In the genomic region with DNA sequence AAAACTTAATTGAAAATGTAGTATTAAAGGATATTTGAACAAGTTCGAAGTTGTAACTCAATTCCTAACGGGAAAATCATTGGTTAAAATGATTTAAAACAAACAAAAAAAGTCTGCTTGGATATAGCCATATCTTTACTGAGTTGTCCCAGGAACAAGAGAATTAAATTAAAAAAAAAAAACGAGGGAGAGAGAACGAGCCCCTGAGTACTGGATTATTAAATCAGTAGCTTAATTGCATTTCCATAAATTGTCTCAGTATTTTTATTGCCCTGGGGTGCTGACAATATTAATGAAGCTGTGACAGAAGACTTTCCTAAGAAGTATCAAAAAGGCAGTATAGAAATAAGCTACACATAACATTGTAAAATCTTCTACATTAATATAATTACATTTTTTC, we compare ENCODE assay signal across 25 cellular contexts.
"Had no signal": no experiment of that assay in that cellular context is flagged by ENCODE, and none has a peak within 500 bp of the region (broad histone marks: within the 10 kb centered on the region; RNA-seq: fewer than 3 reads in every experiment).

No MANE protein-coding gene starts in this region.

- H3K4me3 ChIP-seq: colonic mucosa, coronary artery, dorsolateral prefrontal cortex, esophagus muscularis mucosa, esophagus squamous epithelium, gastrocnemius medialis, gastroesophageal sphincter, heart left ventricle, heart right ventricle had no signal

- H3K4me1 ChIP-seq: colonic mucosa, esophagus muscularis mucosa, esophagus squamous epithelium, foreskin keratinocyte, gastrocnemius medialis, gastroesophageal sphincter, heart left ventricle, heart right ventricle had no signal

- H3K27me3 ChIP-seq: colonic mucosa, dorsolateral prefrontal cortex, esophagus muscularis mucosa, esophagus squamous epithelium, foreskin keratinocyte, gastrocnemius medialis, gastroesophageal sphincter, heart left ventricle, heart right ventricle had no signal

- H3K36me3 ChIP-seq: colonic mucosa, esophagus muscularis mucosa, esophagus squamous epithelium, gastrocnemius medialis, gastroesophageal sphincter, heart left ventricle, heart right ventricle had no signal

- H3K27me3 Mint-ChIP-seq: dendritic cell treated with granulocyte-macrophage colony-stimulating factor and Interleukin-4, amounts not matched to agents 40 ng/mL and 50 ng/mL, for 4 days; effector memory CD8-positive, alpha-beta T cell had no signal

- H3K27ac ChIP-seq: colonic mucosa, coronary artery, dorsolateral prefrontal cortex, epithelial cell of prostate, esophagus muscularis mucosa, esophagus squamous epithelium, foreskin keratinocyte, gastrocnemius medialis, gastroesophageal sphincter, heart left ventricle, heart right ventricle had no signal

- DNase-seq: colonic mucosa; cortex of kidney; dermis blood vessel endothelial cell; dorsolateral prefrontal cortex; effector CD4-positive, alpha-beta T cell; effector CD8-positive, alpha-beta T cell; effector memory CD4-positive, alpha-beta T cell; effector memory CD8-positive, alpha-beta T cell; endodermal cell; erythroblast; esophagus squamous epithelium; foreskin fibroblast; foreskin melanocyte; gastrocnemius medialis; glutamatergic neuron; head of caudate nucleus; heart left ventricle; heart right ventricle had no signal

- H3K4me1 Mint-ChIP-seq: endodermal cell had no signal

- H3K9me3 Mint-ChIP-seq: dendritic cell treated with granulocyte-macrophage colony-stimulating factor and Interleukin-4, amounts not matched to agents 40 ng/mL and 50 ng/mL, for 4 days; endodermal cell had no signal

- H3K27ac Mint-ChIP-seq: dendritic cell treated with granulocyte-macrophage colony-stimulating factor and Interleukin-4, amounts not matched to agents 40 ng/mL and 50 ng/mL, for 4 days; effector memory CD8-positive, alpha-beta T cell; endodermal cell had no signal

- ATAC-seq: effector memory CD8-positive, alpha-beta T cell; esophagus mucosa; gastrocnemius medialis; gastroesophageal sphincter; heart left ventricle; heart right ventricle had no signal

- H3K9me3 ChIP-seq: colonic mucosa, esophagus muscularis mucosa, esophagus squamous epithelium, gastrocnemius medialis, gastroesophageal sphincter, heart left ventricle, heart right ventricle had no signal

- H3K4me3 Mint-ChIP-seq: dendritic cell treated with granulocyte-macrophage colony-stimulating factor and Interleukin-4, amounts not matched to agents 40 ng/mL and 50 ng/mL, for 4 days; effector memory CD8-positive, alpha-beta T cell; endodermal cell had no signal
